ENCODE assay signal across 9 cellular contexts in the genomic region with DNA sequence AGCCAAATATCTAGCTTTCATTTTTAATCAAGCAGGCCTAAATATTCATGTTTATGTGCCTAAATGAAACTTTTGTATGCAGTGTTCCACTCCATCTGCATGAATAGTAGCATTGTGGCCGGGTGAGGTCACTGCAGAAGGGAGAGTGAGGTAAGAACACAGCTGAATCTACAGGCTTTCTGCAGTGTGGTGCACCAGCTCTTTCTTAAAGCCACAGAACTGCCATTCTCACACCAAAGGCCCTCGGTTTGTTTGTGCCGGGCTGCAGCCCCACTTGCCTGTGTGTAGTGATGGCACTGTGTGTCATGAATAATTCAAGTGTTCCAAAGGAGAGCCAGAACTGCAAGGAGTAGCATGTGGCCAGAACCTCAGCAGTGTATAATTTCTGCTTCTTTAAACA.
DNase-seq lines count a peak whose midpoint lies in the region; ATAC-seq and TF ChIP-seq lines count a peak whose summit lies in the region.
"Had no signal": no experiment of that assay in that cellular context is flagged by ENCODE, and none has a peak within 500 bp of the region (broad histone marks: within the 10 kb centered on the region; RNA-seq: fewer than 3 reads in every experiment).

No MANE protein-coding gene starts in this region.

- POLR2A ChIA-PET in RWPE1 (lab: Yijun Ruan, JAX; ENCODE audit: low non-redundant PET), result no interaction called here

- H3K27ac ChIP-seq in substantia nigra (ENCODE audit: low read depth, low read length, poor library complexity, severe bottlenecking) (peak overlapping the region; percentile 87), RWPE1 (no peak overlapping the region)
- H3K27ac ChIP-seq: adrenal gland had no signal

- CTCF ChIA-PET in RWPE1 (lab: Yijun Ruan, JAX), result interaction anchor here (0.5 kb wide), 1 partner anchor 93 kb away, joined by 6 read pairs; no protein-coding TSS in a partner anchor

- TF ChIP-seq CTCF in RWPE1 (conservative IDR thresholded peaks at IDR 0.05; ENCODE audit: low read depth), result no peak

- no peak for ATAC-seq in HG03354 (IDR thresholded peaks at IDR 0.05; ENCODE audit: poor library complexity, severe bottlenecking, unreplicated experiment)

- DNase-seq in NCI-H146 (lab: John Stamatoyannopoulos, UW), result peak; percentile 12
- no peak for DNase-seq in NCI-H146 treated with DMSO at 0.1 percent for 48 hours (lab: John Stamatoyannopoulos, UW; ENCODE audit: unreplicated experiment)
- DNase-seq in RPMI7951 (ENCODE audit: low read depth), result peak; percentile 71
- DNase-seq in foreskin melanocyte, result peak; percentile 85
- DNase-seq in substantia nigra (lab: John Stamatoyannopoulos, UW), result peak in 46 of 49 donors; percentile 31 to 91 (median 80)
- DNase-seq in GOT3 (lab: John Stamatoyannopoulos, UW), result no peak
- no peak for DNase-seq in RWPE1 (ENCODE audit: low spot score)

Comparison
In these comparisons a context has a peak if more than half of its experiments do, and no peak if none do; other contexts are left out.
1. DNase-seq: peak in NCI-H146 (single experiment), RPMI7951 (single experiment), foreskin melanocyte (single experiment) and substantia nigra (46 of 49); none in NCI-H146 treated with DMSO at 0.1 percent for 48 hours (single experiment), GOT3 (single experiment) and RWPE1 (single experiment).